Comparison of ENCODE assay signal across 21 cellular contexts in genomic region chr6:154847318-154847717, GRCh38.
A peak's percentile ranks its signal among the peaks of the same experiment; 100 is the strongest.
DNase-seq lines count a peak whose midpoint lies in the region; ATAC-seq, FAIRE-seq and TF ChIP-seq lines count a peak whose summit lies in the region.
"Had no signal": no experiment of that assay in that cellular context is flagged by ENCODE, and none has a peak within 500 bp of the region (broad histone marks: within the 10 kb centered on the region; RNA-seq: fewer than 3 reads in every experiment).

No MANE protein-coding gene starts in this region.

- H3K27me3 ChIP-seq in BJ (ENCODE audit: control insufficient read depth, insufficient read depth, low read length) (no peaks in the 10 kb centered on the region), GM23338 (ENCODE audit: insufficient read depth) (no peaks in the 10 kb centered on the region), H1 (replicated peaks in 1 of 4; ENCODE audit: control insufficient read depth in 3 of 4, extremely low read depth in 1 of 4, insufficient read depth in 3 of 4, low read length in 3 of 4) (no peaks in the 10 kb centered on the region)
- H3K27me3 ChIP-seq: MG63 had no signal

- H3K4me3 ChIP-seq in BJ (ENCODE audit: low read depth, low read length) (no peak overlapping the region), GM23338 (no peak overlapping the region), H1 (ENCODE audit: extremely low read depth in 1 of 4, insufficient read depth in 2 of 4, low read depth in 3 of 4, low read length in 4 of 4) (no peak overlapping the region)
- H3K4me3 ChIP-seq: GM23248, MG63 had no signal

- no peaks in the 10 kb centered on the region for H3K23me2 ChIP-seq in H1 (ENCODE audit: low read depth, low read length)

- no peak overlapping the region for H4K5ac ChIP-seq in H1 (ENCODE audit: insufficient read length, low read depth, low read length)

- peaks cover 2% of the 10 kb centered on the region for H4K20me1 ChIP-seq in GM23338 (replicated peaks; ENCODE audit: insufficient read depth)
- peaks cover 0 to 5% of the 10 kb centered on the region in 2 experiments for H4K20me1 ChIP-seq in H1 (replicated peaks in 1 of 2; ENCODE audit: control insufficient read depth in 1 of 2, insufficient read depth in 2 of 2, low read length in 2 of 2)

- CTCF ChIA-PET in BJ (lab: Yijun Ruan, JAX): no interaction called here
- CTCF ChIA-PET in H1 (lab: Charles Lee; ENCODE audit: partially characterized antibody): no interaction called here
- CTCF ChIA-PET in MCF 10A (lab: Yijun Ruan, JAX): no interaction called here

- H3K9me2 ChIP-seq in GM23338 (ENCODE audit: insufficient read depth): no peaks in the 10 kb centered on the region

- H3K9me3 ChIP-seq in H1 (ENCODE audit: insufficient read depth in 2 of 2, low read depth in 1 of 2, low read length in 1 of 2): no peaks in the 10 kb centered on the region
- H3K9me3 ChIP-seq: MG63 had no signal

- H3K4me1 ChIP-seq in GM23338 (ENCODE audit: insufficient read depth) (peaks cover 5% of the 10 kb centered on the region; the same call in 1 of the 2 replicates), H1 (replicated peaks in 1 of 4; ENCODE audit: control insufficient read depth in 3 of 4, insufficient read depth in 4 of 4, low read length in 3 of 4) (no peaks in the 10 kb centered on the region)

- intact Hi-C loops in MCF 10A (cut with micrococcal nuclease): no loop called here

- no peak overlapping the region for H3K18ac ChIP-seq in H1 (ENCODE audit: extremely low read depth, low read length)

- no peak overlapping the region for H3K4me2 ChIP-seq in GM23338
- H3K4me2 ChIP-seq in H1 (ENCODE audit: insufficient read depth in 1 of 2, low read depth in 2 of 2, low read length in 2 of 2): no peak overlapping the region

- H3K4me1 Mint-ChIP-seq in GM23338 (peaks cover 21% of the 10 kb centered on the region), MCF 10A (ENCODE audit: insufficient read depth, unreplicated experiment) (peaks cover 5% of the 10 kb centered on the region)

- 0 out of 3 replicates have a peak, but pooled peaks cover 4% of the 10 kb centered on the region for H3K36me3 Mint-ChIP-seq in GM23338 (ENCODE audit: low read depth)
- H3K36me3 Mint-ChIP-seq in MCF 10A (ENCODE audit: insufficient read depth, unreplicated experiment): peaks cover 27% of the 10 kb centered on the region

- no peak overlapping the region for H2AK5ac ChIP-seq in H1 (ENCODE audit: low read depth, low read length)

- TF ChIP-seq POLR2A in H1 (IDR thresholded peaks at IDR 0.05; ENCODE audit: control extremely low read depth in 1 of 2, low read depth in 2 of 2, low read length in 2 of 2): no peak

- H2BK15ac ChIP-seq in H1 (ENCODE audit: low read length): no peak overlapping the region

- POLR2A ChIA-PET in BJ (lab: Charles Lee) (no interaction called here), H1 (lab: Charles Lee; ENCODE audit: partially characterized antibody) (interaction anchor here (0.6 kb wide), 1 partner anchor 43 kb away, joined by 3 read pairs; no protein-coding TSS in a partner anchor), MCF 10A (lab: Yijun Ruan, JAX) (no interaction called here)

- no peak overlapping the region for H4K91ac ChIP-seq in H1 (replicated peaks; ENCODE audit: insufficient read length, low read length)

- H3K79me1 ChIP-seq in H1 (ENCODE audit: low read depth, low read length): 0 out of 2 replicates have a peak, but pooled peaks cover 2% of the 10 kb centered on the region

- 87% methylated on average over 2 of the region's 2 CpGs; no CpG with 5 or more reads in 1 of the 2 experiments for WGBS in H1 (ENCODE audit: extremely low coverage in 1 of 2, insufficient coverage in 1 of 2, insufficient read length in 1 of 2, insufficient replicate concordance in 2 of 2, low coverage in 1 of 2, low lambda C conversion rate in 2 of 2, missing lambda C conversion rate in 1 of 2), 2 experiments

- ATAC-seq in GM23338 (no peak), HG02981 (IDR thresholded peaks at IDR 0.05; ENCODE audit: unreplicated experiment) (no peak)

- no peak for FAIRE-seq in H1 (lab: Jason Lieb, UNC)

- no peak overlapping the region for H3K56ac ChIP-seq in H1 (replicated peaks; ENCODE audit: insufficient read length, low read depth, low read length)

- TF ChIP-seq CTCF in BJ (IDR thresholded peaks at IDR 0.05; ENCODE audit: insufficient read depth, low read depth, low read length) (no peak), GM23338 (conservative IDR thresholded peaks at IDR 0.05; ENCODE audit: low read depth in 2 of 2) (no peak), H1 (IDR thresholded peaks at IDR 0.05; ENCODE audit: control extremely low read depth in 1 of 3, insufficient read depth in 1 of 3, low read depth in 1 of 3, low read length in 3 of 3) (no peak), MCF 10A (IDR thresholded peaks at IDR 0.05; ENCODE audit: unreplicated experiment) (no peak)

- no peak overlapping the region for H3K27ac ChIP-seq in GM23338 (ENCODE audit: low read depth)
- no peak overlapping the region for H3K27ac ChIP-seq in H1 (ENCODE audit: low read depth, low read length)
- H3K27ac ChIP-seq: GM23248 had no signal

- H2BK120ac ChIP-seq in H1 (replicated peaks; ENCODE audit: low read depth, low read length): no peak overlapping the region

- no TSS peak for BruUV-seq in MCF 10A (replicated peaks; lab: Mats Ljungman, UMichigan)

- H3K4me3 Mint-ChIP-seq in GM23338: no peak overlapping the region
- H3K4me3 Mint-ChIP-seq in MCF 10A (ENCODE audit: unreplicated experiment): no peak overlapping the region

- no peaks in the 10 kb centered on the region for H3F3A ChIP-seq in GM23338 (replicated peaks; ENCODE audit: low read depth)

- no peak overlapping the region for H3K23ac ChIP-seq in H1 (ENCODE audit: insufficient read length)

- 0 out of 2 replicates have a peak overlapping the region, but pooled peaks have one; percentile 0 for H3K27ac Mint-ChIP-seq in GM23338
- no peak overlapping the region for H3K27ac Mint-ChIP-seq in MCF 10A (ENCODE audit: low read depth, unreplicated experiment)

- no peak overlapping the region for H3K4ac ChIP-seq in H1 (replicated peaks; ENCODE audit: insufficient read length, low read depth, low read length)

- TF ChIP-seq RAD21 in H1 (IDR thresholded peaks at IDR 0.05 in 1 of 2, conservative IDR thresholded peaks at IDR 0.05 in 1 of 2; ENCODE audit: low read depth in 2 of 2, low read length in 2 of 2): no peak

- no peak overlapping the region for H4K8ac ChIP-seq in H1 (ENCODE audit: extremely low read depth, insufficient read depth, low read length)

- H3K9me3 Mint-ChIP-seq in GM23338 (no peaks in the 10 kb centered on the region), MCF 10A (ENCODE audit: unreplicated experiment) (no peaks in the 10 kb centered on the region)

- H3K9ac ChIP-seq in H1 (replicated peaks in 1 of 4; ENCODE audit: extremely low read depth in 1 of 4, low read depth in 3 of 4, low read length in 3 of 4): no peak overlapping the region
- H3K9ac ChIP-seq: GM23248 had no signal

- no peak overlapping the region for H2BK12ac ChIP-seq in H1 (ENCODE audit: low read depth, low read length)

- H3K27me3 Mint-ChIP-seq in GM23338 (ENCODE audit: insufficient read depth, low read depth, poor library complexity): peaks cover 4% of the 10 kb centered on the region
- no peaks in the 10 kb centered on the region for H3K27me3 Mint-ChIP-seq in MCF 10A (ENCODE audit: insufficient read depth, unreplicated experiment)

- H2AFZ ChIP-seq in GM23338: no peak overlapping the region
- no peak overlapping the region for H2AFZ ChIP-seq in H1 (ENCODE audit: low read length)
- H2AFZ ChIP-seq: GM23248 had no signal

- no peak overlapping the region for H2BK20ac ChIP-seq in H1 (ENCODE audit: low read length)

- no peak overlapping the region for H3K14ac ChIP-seq in H1 (ENCODE audit: insufficient read length)

- no peak for TF ChIP-seq EP300 in H1 (IDR thresholded peaks at IDR 0.05; ENCODE audit: borderline replicate concordance in 1 of 2, low read depth in 2 of 2, low read length in 2 of 2)

- H2BK5ac ChIP-seq in H1 (ENCODE audit: low read depth, low read length): no peak overlapping the region

- DNase-seq in BJ (ENCODE audit: low read depth): peak; percentile 3
- DNase-seq in GM23338 (ENCODE audit: low spot score): no peak
- no peak for DNase-seq in H1 (ENCODE audit: low read depth in 1 of 2, low spot score in 2 of 2)
- DNase-seq in iris pigment epithelial cell (ENCODE audit: low read depth): peak; percentile 21
- DNase-seq in MCF 10A (ENCODE audit: unreplicated experiment): no peak
- DNase-seq in H4 (ENCODE audit: low spot score): no peak
- DNase-seq in stimulated activated CD4-positive, alpha-beta T cell treated with anti-CD3 and anti-CD28 coated beads, Interleukin-12 subunit alpha, Interleukin-12 subunit beta, amount 100 ng/mL, for 4 hours: no peak
- DNase-seq: ACHN, AML-193, COR-L47, GDM1, GM23248, Karpas-422, MG63, NCI-H1048, NCI-H1436, NCI-H2029, NCI-H345, NCI-H524 treated with DMSO at 0.1 percent for 48 hours, SHP77 treated with DMSO at 0.1 percent for 48 hours had no signal

- H3K79me2 ChIP-seq in GM23338 (replicated peaks; ENCODE audit: insufficient read depth) (peaks cover 88% of the 10 kb centered on the region), H1 (ENCODE audit: control insufficient read depth in 1 of 2, insufficient read depth in 2 of 2, low read length in 2 of 2) (peaks cover 0 to 67% of the 10 kb centered on the region in 2 experiments; a peak in 3 of 4 replicates)

- no peaks in the 10 kb centered on the region for H3K36me3 ChIP-seq in BJ (ENCODE audit: control insufficient read depth, insufficient read depth, low read length)
- no peaks in the 10 kb centered on the region for H3K36me3 ChIP-seq in GM23338 (ENCODE audit: insufficient read depth)
- no peaks in the 10 kb centered on the region for H3K36me3 ChIP-seq in H1 (ENCODE audit: control insufficient read depth in 2 of 4, insufficient read depth in 4 of 4, low read length in 3 of 4)

TF ChIP-seq in GM23338, 12 proteins besides CTCF, POLR2A, EP300 and RAD21 (continues in another document):
- TF ChIP-seq EZH2 (IDR thresholded peaks at IDR 0.05; ENCODE audit: low read depth, unreplicated experiment): no peak

TF ChIP-seq in H1, 55 proteins besides CTCF, POLR2A, EP300 and RAD21:
- TF ChIP-seq CHD1 (IDR thresholded peaks at IDR 0.05; ENCODE audit: low read depth, low read length) (no peak), CEBPB (IDR thresholded peaks at IDR 0.05; ENCODE audit: low read depth, low read length) (peak; percentile 95)
TF ChIP-seq in H1: peak in this region for 1.

Comparison
In these comparisons a context has a peak if more than half of its experiments do, and no peak if none do; other contexts are left out.
1. DNase-seq: peak in BJ (single experiment) and iris pigment epithelial cell (single experiment); none in GM23338 (single experiment), H1 (0 of 2), MCF 10A (single experiment), H4 (single experiment) and stimulated activated CD4-positive, alpha-beta T cell treated with anti-CD3 and anti-CD28 coated beads, Interleukin-12 subunit alpha, Interleukin-12 subunit beta, amount 100 ng/mL, for 4 hours (single experiment).